8 cellular contexts compared by ENCODE assay signal in the genomic region with DNA sequence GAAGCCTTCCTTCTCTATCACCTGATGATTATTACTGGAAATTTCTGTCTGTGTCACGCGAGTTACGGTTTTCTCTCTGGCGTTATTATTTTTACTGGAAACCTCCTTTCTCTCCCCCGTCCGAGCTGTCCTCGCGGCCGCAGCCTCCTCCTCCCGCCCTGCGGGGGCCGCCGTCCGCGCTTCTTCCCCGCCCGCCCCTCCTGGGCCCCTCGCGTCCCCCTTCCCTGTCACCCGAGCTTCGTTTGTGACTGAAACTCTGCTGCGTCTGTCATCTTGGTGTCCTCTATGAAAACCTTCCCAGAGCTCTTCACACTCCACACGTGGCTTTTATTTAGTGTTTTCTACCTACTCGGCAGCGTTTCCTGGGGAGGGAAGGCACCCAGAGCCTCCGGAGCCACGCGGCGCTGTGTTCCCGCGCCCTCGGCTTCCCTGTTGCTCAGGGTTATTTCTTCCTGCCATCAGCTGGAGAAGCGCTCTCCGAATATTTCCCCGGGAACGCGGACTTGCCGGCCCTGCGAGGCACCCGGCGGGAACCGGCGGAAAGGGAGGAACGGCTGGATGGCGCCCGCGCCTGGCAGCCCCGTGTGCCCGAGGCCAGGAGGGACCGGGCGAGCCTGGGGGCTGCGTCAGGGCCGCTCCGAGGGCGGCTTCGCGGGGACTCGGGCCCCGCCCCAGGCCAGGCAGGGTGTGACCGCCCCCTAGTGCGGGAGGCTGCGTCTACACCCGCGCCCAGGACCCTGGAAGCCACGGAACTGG. TPM values are rescaled to one million over a fixed set of nuclear protein-coding genes. Genes with fewer than 3 reads are reported as not detected.
DNase-seq lines count a peak whose midpoint lies in the region; ATAC-seq and TF ChIP-seq lines count a peak whose summit lies in the region.

No MANE protein-coding gene starts in this region.

- no peak overlapping the region for H3K23ac ChIP-seq in H9 (ENCODE audit: insufficient read length, low read depth, low read length)

- H3K4ac ChIP-seq in H9 (ENCODE audit: low read depth, low read length), result no peak overlapping the region

- H2AK5ac ChIP-seq in H9 (ENCODE audit: insufficient read length, low read length), result no peak overlapping the region

- H3K27ac ChIP-seq in H9 (ENCODE audit: insufficient read length, low read depth, low read length) (no peak overlapping the region), iPS DF 6.9 (ENCODE audit: low read length) (no peak overlapping the region), skeletal muscle tissue (ENCODE audit: low read depth, low read length) (no peak overlapping the region)

- H3K4me3 ChIP-seq in iPS DF 6.9 (ENCODE audit: low read length), result peak overlapping the region; percentile 4; the same call in 1 of the 2 replicates
- H3K4me3 ChIP-seq in skeletal muscle tissue (ENCODE audit: low read length in 3 of 3), result peak overlapping the region; percentile 9 to 45 (median 39)

- H3K4me1 Mint-ChIP-seq in H9, result peaks cover 2 to 7% of the 10 kb centered on the region in 2 experiments
- peaks cover 1% of the 10 kb centered on the region for H3K4me1 Mint-ChIP-seq in activated naive CD8-positive, alpha-beta T cell treated with anti-CD3 and anti-CD28 coated beads for 36 hours

- no peak overlapping the region for H3T11ph ChIP-seq in H9 (ENCODE audit: low read length)

- H2BK5ac ChIP-seq in H9 (ENCODE audit: insufficient read length, low read length), result no peak overlapping the region

- WGBS in H9 (ENCODE audit: extremely low coverage, insufficient read length, low lambda C conversion rate), result no CpG with 5 or more reads among the region's 65 CpGs
- no CpG with 5 or more reads among the region's 65 CpGs for WGBS in iPS DF 6.9 (ENCODE audit: insufficient coverage, insufficient read length)

- H3K56ac ChIP-seq in H9 (ENCODE audit: insufficient read length, low read depth, low read length), result no peak overlapping the region

- peak overlapping the region; percentile 49 to 75 for H3K4me3 Mint-ChIP-seq in H9
- H3K4me3 Mint-ChIP-seq in activated naive CD8-positive, alpha-beta T cell treated with anti-CD3 and anti-CD28 coated beads for 36 hours, result no peak overlapping the region

- no peak overlapping the region for H3K14ac ChIP-seq in H9 (ENCODE audit: insufficient read depth, low read length)

- ATAC-seq in HG03135 (IDR thresholded peaks at IDR 0.05; ENCODE audit: unreplicated experiment) (no peak), GM18870 (IDR thresholded peaks at IDR 0.05; ENCODE audit: unreplicated experiment) (no peak)

- H2BK15ac ChIP-seq in H9 (ENCODE audit: low read depth, low read length), result no peak overlapping the region

- H2BK120ac ChIP-seq in H9 (ENCODE audit: low read depth, low read length, poor library complexity, severe bottlenecking), result no peak overlapping the region

- H2BK20ac ChIP-seq in H9 (ENCODE audit: low read depth, low read length, poor library complexity, severe bottlenecking), result no peak overlapping the region

- no peaks in the 10 kb centered on the region for H3K79me1 ChIP-seq in H9 (ENCODE audit: insufficient read depth, low read depth, low read length, poor library complexity, severe bottlenecking)

- no peak overlapping the region for H4K5ac ChIP-seq in H9 (ENCODE audit: insufficient read length, low read depth, low read length)

- H3K27me3 Mint-ChIP-seq in H9 (ENCODE audit: low read depth), result peaks cover 62% of the 10 kb centered on the region
- peaks cover 44% of the 10 kb centered on the region for H3K27me3 Mint-ChIP-seq in activated naive CD8-positive, alpha-beta T cell treated with anti-CD3 and anti-CD28 coated beads for 36 hours

- no peak overlapping the region for H2BK12ac ChIP-seq in H9 (ENCODE audit: insufficient read length, low read depth, low read length)

- H3K27me3 ChIP-seq in H9 (ENCODE audit: insufficient read depth, low read length), result peaks cover 3% of the 10 kb centered on the region; the same call in 1 of the 2 replicates
- H3K27me3 ChIP-seq in iPS DF 6.9 (ENCODE audit: control insufficient read depth, insufficient read depth, low read length), result peaks cover 6% of the 10 kb centered on the region
- H3K27me3 ChIP-seq in skeletal muscle tissue (ENCODE audit: control insufficient read depth in 3 of 3, insufficient read depth in 3 of 3, low read length in 3 of 3), result peaks cover 21 to 38% (median 21%) of the 10 kb centered on the region in 3 donors

- peak; percentile 46 for DNase-seq in H9
- DNase-seq in activated naive CD8-positive, alpha-beta T cell treated with anti-CD3 and anti-CD28 coated beads for 36 hours, result peak; percentile 57
- peak; percentile 25 for DNase-seq in iPS DF 6.9 (ENCODE audit: low read depth, low spot score)
- DNase-seq in OCI-M2 (lab: John Stamatoyannopoulos, UW; ENCODE audit: unreplicated experiment), result no peak
- no peak for DNase-seq in SK-N-DZ (ENCODE audit: low spot score)

- H3K36me3 ChIP-seq in iPS DF 6.9 (ENCODE audit: control insufficient read depth, insufficient read depth, low read length), result no peaks in the 10 kb centered on the region
- no peaks in the 10 kb centered on the region for H3K36me3 ChIP-seq in skeletal muscle tissue (ENCODE audit: control insufficient read depth in 3 of 3, insufficient read depth in 3 of 3, low read length in 3 of 3)

- H3K18ac ChIP-seq in H9 (ENCODE audit: insufficient read length, low read depth, low read length), result no peak overlapping the region

- no peaks in the 10 kb centered on the region for H3K79me2 ChIP-seq in H9 (ENCODE audit: insufficient read depth, low read length)

- no peak overlapping the region for H4K91ac ChIP-seq in H9 (ENCODE audit: insufficient read length, low read depth, low read length)

- H3K4me1 ChIP-seq in H9 (ENCODE audit: insufficient read depth, low read length), result no peaks in the 10 kb centered on the region
- H3K4me1 ChIP-seq in iPS DF 6.9 (ENCODE audit: control insufficient read depth, insufficient read depth, low read length), result no peaks in the 10 kb centered on the region
- peaks cover 4 to 10% (median 5%) of the 10 kb centered on the region in 3 donors for H3K4me1 ChIP-seq in skeletal muscle tissue (ENCODE audit: control insufficient read depth in 3 of 3, insufficient read depth in 3 of 3, low read length in 3 of 3)

- H3K9me3 ChIP-seq in H9 (ENCODE audit: control insufficient read depth, low read depth, low read length), result no peaks in the 10 kb centered on the region
- H3K9me3 ChIP-seq in iPS DF 6.9 (ENCODE audit: control insufficient read depth, insufficient read depth, low read length), result no peaks in the 10 kb centered on the region
- no peaks in the 10 kb centered on the region for H3K9me3 ChIP-seq in skeletal muscle tissue (ENCODE audit: control insufficient read depth in 3 of 3, low read length in 3 of 3)

- no peaks in the 10 kb centered on the region for H4K20me1 ChIP-seq in H9 (ENCODE audit: control insufficient read depth, insufficient read depth, insufficient read length)

- TF ChIP-seq CTCF in H9 (conservative IDR thresholded peaks at IDR 0.05), result peak; percentile 61

- no peaks in the 10 kb centered on the region for H3K23me2 ChIP-seq in H9 (ENCODE audit: insufficient read length, low read depth, low read length, poor library complexity, severe bottlenecking)

- no peak overlapping the region for H2AFZ ChIP-seq in H9 (ENCODE audit: low read length)

- H3K9ac ChIP-seq in H9 (ENCODE audit: extremely low read depth, insufficient read length, low read length) (no peak overlapping the region), skeletal muscle tissue (ENCODE audit: low read depth in 1 of 3, low read length in 3 of 3) (peak overlapping the region in 1 of 3 donors; percentile 25)

- H4K8ac ChIP-seq in H9 (replicated peaks; ENCODE audit: insufficient read length, low read depth, low read length), result no peak overlapping the region

- no peak overlapping the region for H3K27ac Mint-ChIP-seq in H9
- H3K27ac Mint-ChIP-seq in activated naive CD8-positive, alpha-beta T cell treated with anti-CD3 and anti-CD28 coated beads for 36 hours, result no peak overlapping the region

- no peaks in the 10 kb centered on the region for H3K9me3 Mint-ChIP-seq in H9
- H3K9me3 Mint-ChIP-seq in activated naive CD8-positive, alpha-beta T cell treated with anti-CD3 and anti-CD28 coated beads for 36 hours, result no peaks in the 10 kb centered on the region

- no peaks in the 10 kb centered on the region for H3K36me3 Mint-ChIP-seq in H9 (ENCODE audit: insufficient read depth in 1 of 3, low read depth in 3 of 3)
- H3K36me3 Mint-ChIP-seq in activated naive CD8-positive, alpha-beta T cell treated with anti-CD3 and anti-CD28 coated beads for 36 hours, result peaks cover 4% of the 10 kb centered on the region

- H3K4me2 ChIP-seq in H9 (ENCODE audit: insufficient read depth, insufficient read length, low read length), result peak overlapping the region; percentile 45

RNA-seq across cellular contexts. Expression of a gene that starts 33.9 kb away (rescaled TPM):
- total RNA-seq in H9 (2021) (40.6 and 42.6 TPM in 2 replicates), skeletal muscle tissue (5.7 TPM)
- 10 to 100 TPM; 44.2 to 44.6 TPM for total RNA-seq in activated naive CD8-positive, alpha-beta T cell treated with anti-CD3 and anti-CD28 coated beads for 36 hours
- polyA plus RNA-seq in SK-N-DZ (2014; cell fraction: cytosol; rRNA removed), result 73.1 and 86.6 TPM in 2 replicates
- polyA plus RNA-seq in SK-N-DZ (2014; cell fraction: nucleus; rRNA removed), result 115 and 119 TPM in 2 replicates

RNA-seq across cellular contexts. Expression of a gene that starts 34.0 kb away (rescaled TPM):
- total RNA-seq in H9 (2021), result 67.4 and 70.5 TPM in 2 replicates
- total RNA-seq in activated naive CD8-positive, alpha-beta T cell treated with anti-CD3 and anti-CD28 coated beads for 36 hours, result 10 to 100 TPM; 50.1 to 51.6 TPM
- total RNA-seq in skeletal muscle tissue, result 22.4 TPM
- polyA plus RNA-seq in SK-N-DZ (2014; cell fraction: cytosol; rRNA removed), result 42.9 and 45.0 TPM in 2 replicates
- polyA plus RNA-seq in SK-N-DZ (2014; cell fraction: nucleus; rRNA removed), result 93.2 and 155 TPM in 2 replicates

Comparison
In these comparisons a context has a peak if more than half of its experiments do, and no peak if none do; other contexts are left out.
1. DNase-seq: peak in H9 (single experiment), activated naive CD8-positive, alpha-beta T cell treated with anti-CD3 and anti-CD28 coated beads for 36 hours (single experiment) and iPS DF 6.9 (single experiment); none in OCI-M2 (single experiment) and SK-N-DZ (single experiment).